Comparison of ENCODE assay signal across 15 cellular contexts in the genomic region with DNA sequence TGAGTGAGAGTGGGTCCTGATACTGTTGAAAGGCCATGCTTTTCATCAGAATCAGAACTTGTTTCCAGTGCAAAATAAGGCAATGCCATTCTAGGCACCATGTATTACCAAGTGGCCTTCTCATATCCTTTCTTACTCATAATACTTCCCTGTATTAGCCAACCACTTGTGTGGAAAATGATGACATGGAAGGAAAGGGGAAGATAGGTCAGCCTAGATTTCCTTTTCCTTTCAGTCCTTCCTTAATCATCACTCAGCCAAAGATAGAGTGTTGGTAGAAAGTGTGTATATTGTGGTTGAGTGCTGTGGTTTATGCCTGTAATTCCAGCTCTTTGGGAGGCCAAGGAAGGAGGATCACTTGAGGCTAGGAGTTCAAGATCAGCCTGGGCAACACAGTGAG.
"Had no signal": no experiment of that assay in that cellular context is flagged by ENCODE, and none has a peak within 500 bp of the region (broad histone marks: within the 10 kb centered on the region; RNA-seq: fewer than 3 reads in every experiment).

No MANE protein-coding gene starts in this region.

- H3K36me3 ChIP-seq: brain microvascular endothelial cell, gastrocnemius medialis, heart right ventricle, thyroid gland had no signal

- H3K27me3 ChIP-seq: brain microvascular endothelial cell, gastrocnemius medialis, heart right ventricle, thyroid gland had no signal

- H3K4me1 Mint-ChIP-seq: activated naive CD8-positive, alpha-beta T cell treated with anti-CD3 and anti-CD28 coated beads, Interleukin-2, amount 10 ng/mL, durations not matched to agents 7 days and 5 days; naive B cell; stimulated activated naive B cell treated with anti-CD40 and anti-IgM and Interleukin-4, amounts not matched to agents 10 μg/mL and 1 μg/mL and 100 μg/mL, for 72 hours had no signal

- H3K4me3 Mint-ChIP-seq: activated naive CD8-positive, alpha-beta T cell treated with anti-CD3 and anti-CD28 coated beads, Interleukin-2, amount 10 ng/mL, durations not matched to agents 7 days and 5 days; naive B cell; stimulated activated naive B cell treated with anti-CD40 and anti-IgM and Interleukin-4, amounts not matched to agents 10 μg/mL and 1 μg/mL and 100 μg/mL, for 72 hours had no signal

- H3K9me3 ChIP-seq: gastrocnemius medialis, thyroid gland had no signal

- ATAC-seq: gastrocnemius medialis; heart right ventricle; left lobe of liver; stimulated activated naive B cell treated with anti-CD40 and anti-IgM and Interleukin-4, amounts not matched to agents 10 μg/mL and 1 μg/mL and 100 μg/mL, for 72 hours had no signal

- DNase-seq: activated CD8-positive, alpha-beta memory T cell treated with anti-CD3 and anti-CD28 coated beads, Interleukin-2, amount 50 U/mL, for 4 hours; activated naive CD8-positive, alpha-beta T cell treated with anti-CD3 and anti-CD28 coated beads, Interleukin-2, amount 10 ng/mL, durations not matched to agents 7 days and 5 days; anterior cingulate cortex; brain microvascular endothelial cell; cortex of kidney; effector CD4-positive, alpha-beta T cell; gastrocnemius medialis; heart right ventricle; naive B cell; stimulated activated naive B cell treated with anti-CD40 and anti-IgM and Interleukin-4, amounts not matched to agents 10 μg/mL and 1 μg/mL and 100 μg/mL, for 72 hours; T1000; thyroid gland had no signal

- H3K4me3 ChIP-seq: gastrocnemius medialis, heart right ventricle, thyroid gland had no signal

- H3K27ac Mint-ChIP-seq: activated naive CD8-positive, alpha-beta T cell treated with anti-CD3 and anti-CD28 coated beads, Interleukin-2, amount 10 ng/mL, durations not matched to agents 7 days and 5 days; activated T-cell treated with anti-CD3 and anti-CD28 coated beads, Interleukin-2, amount 50 U/mL, for 72 hours; stimulated activated naive B cell treated with anti-CD40 and anti-IgM and Interleukin-4, amounts not matched to agents 10 μg/mL and 1 μg/mL and 100 μg/mL, for 72 hours had no signal

- H3K36me3 Mint-ChIP-seq: stimulated activated naive B cell treated with anti-CD40 and anti-IgM and Interleukin-4, amounts not matched to agents 10 μg/mL and 1 μg/mL and 100 μg/mL, for 72 hours had no signal

- H3K4me1 ChIP-seq: gastrocnemius medialis, heart right ventricle, thyroid gland had no signal

- H3K27ac ChIP-seq: brain microvascular endothelial cell, gastrocnemius medialis, heart right ventricle, thyroid gland, VCaP had no signal
